In genomic region chr1:40160806-40161124, GRCh38 we compare ENCODE assay signal across 8 cellular contexts. TPM values are rescaled to one million over a fixed set of nuclear protein-coding genes. Genes with fewer than 3 reads are reported as not detected.
DNase-seq lines count a peak whose midpoint lies in the region; ATAC-seq and TF ChIP-seq lines count a peak whose summit lies in the region.

No MANE protein-coding gene starts in this region.

- TF ChIP-seq POLR2A in HCT116 (IDR thresholded peaks at IDR 0.05; ENCODE audit: borderline replicate concordance, extremely low read depth, insufficient read depth, insufficient read length), result no peak
- TF ChIP-seq POLR2A in suprapubic skin (IDR thresholded peaks at IDR 0.05), result no peak
- no peak for TF ChIP-seq POLR2A in erythroblast (IDR thresholded peaks at IDR 0.05; ENCODE audit: low read length)

- H3K9me3 ChIP-seq in HCT116 (ENCODE audit: control insufficient read depth in 1 of 2, insufficient read depth in 1 of 2, low read depth in 1 of 2, low read length in 2 of 2) (no peaks in the 10 kb centered on the region), suprapubic skin (no peaks in the 10 kb centered on the region)

- TF ChIP-seq EP300 in suprapubic skin (IDR thresholded peaks at IDR 0.05), result no peak

- H3K4me2 ChIP-seq in HCT116 (ENCODE audit: low read length), result peak overlapping the region; percentile 94

- ATAC-seq in HCT116 (no peak), GM18868 (IDR thresholded peaks at IDR 0.05; ENCODE audit: unreplicated experiment) (no peak)

- RAD21 ChIA-PET in HCT116 (lab: Charles Lee; ENCODE audit: low non-redundant PET in 1 of 2, low total read pairs in 2 of 2, uncharacterized antibody in 2 of 2, unreplicated experiment in 2 of 2), result no interaction called here

- no peak for TF ChIP-seq RAD21 in HCT116 (IDR thresholded peaks at IDR 0.05; ENCODE audit: low read depth)

- TF ChIP-seq CTCF in HCT116 (IDR thresholded peaks at IDR 0.05 in 2 of 3, conservative IDR thresholded peaks at IDR 0.05 in 1 of 3; ENCODE audit: borderline replicate concordance in 1 of 3, insufficient read depth in 1 of 3, low read depth in 2 of 3, low read length in 2 of 3) (no peak), astrocyte of the cerebellum (IDR thresholded peaks at IDR 0.05; ENCODE audit: low read depth, low read length, missing control alignments) (no peak), kidney epithelial cell (IDR thresholded peaks at IDR 0.05; ENCODE audit: insufficient read depth, low read length, poor library complexity, severe bottlenecking) (no peak), suprapubic skin (IDR thresholded peaks at IDR 0.05) (no peak)

- intact Hi-C loops in HCT116 (cut with micrococcal nuclease), result no loop called here

- CTCF ChIA-PET in HCT116 (lab: Charles Lee), result interaction anchor here (1.0 kb wide), 1 partner anchor 8 kb away, joined by 3 read pairs; no protein-coding TSS in a partner anchor

- H4K20me1 ChIP-seq in HCT116 (ENCODE audit: insufficient read depth), result peaks cover 18% of the 10 kb centered on the region; the same call in 1 of the 2 replicates

- H3K79me2 ChIP-seq in HCT116 (ENCODE audit: insufficient read depth, low read length), result peaks cover 46% of the 10 kb centered on the region

- H2AFZ ChIP-seq in HCT116 (ENCODE audit: low read depth, low read length, poor library complexity, severe bottlenecking), result no peak overlapping the region

- H3K9ac ChIP-seq in HCT116 (ENCODE audit: low read length), result peak overlapping the region; percentile 94

- TSS peak; percentile 99 for BruUV-seq in HCT116 (replicated peaks; lab: Mats Ljungman, UMichigan)

- POLR2A ChIA-PET in HCT116 (lab: Charles Lee), result no interaction called here

- H3K4me3 ChIP-seq in HCT116 (replicated peaks in 1 of 2; ENCODE audit: low read depth in 1 of 2, low read length in 2 of 2) (peak overlapping the region; percentile 91 to 97), astrocyte of the cerebellum (ENCODE audit: low read depth, low read length) (peak overlapping the region; percentile 91), kidney epithelial cell (ENCODE audit: low read depth, low read length) (peak overlapping the region; percentile 39), suprapubic skin (peak overlapping the region; percentile 83)

- H3K27me3 ChIP-seq in HCT116 (ENCODE audit: insufficient read depth, low read length), result no peaks in the 10 kb centered on the region
- no peaks in the 10 kb centered on the region for H3K27me3 ChIP-seq in kidney epithelial cell (ENCODE audit: control insufficient read depth, insufficient read depth, low read length)
- H3K27me3 ChIP-seq in suprapubic skin, result no peaks in the 10 kb centered on the region

- DNase-seq in HCT116 (ENCODE audit: low read depth, low spot score), result no peak
- no peak for DNase-seq in astrocyte of the cerebellum (ENCODE audit: low read depth)
- no peak for DNase-seq in kidney epithelial cell (ENCODE audit: low read depth)
- no peak for DNase-seq in suprapubic skin (ENCODE audit: low spot score in 2 of 2)
- no peak for DNase-seq in iPS-NIHi11 (ENCODE audit: low spot score)
- DNase-seq in erythroblast (lab: John Stamatoyannopoulos, UW), result no peak
- DNase-seq in DMS53 (lab: John Stamatoyannopoulos, UW), result no peak

- WGBS in suprapubic skin, result 32% methylated on average over 7 of the region's 7 CpGs

- H3K27ac ChIP-seq in HCT116 (ENCODE audit: low read depth, low read length) (peak overlapping the region; percentile 12), suprapubic skin (peak overlapping the region; percentile 95)

- H3K36me3 ChIP-seq in HCT116 (ENCODE audit: control insufficient read depth in 1 of 2, insufficient read depth in 2 of 2, low read length in 2 of 2) (no peaks in the 10 kb centered on the region; a peak in 1 of 4 replicates), kidney epithelial cell (ENCODE audit: control insufficient read depth, insufficient read depth, low read length) (no peaks in the 10 kb centered on the region), suprapubic skin (no peaks in the 10 kb centered on the region)

- peaks cover 6 to 13% of the 10 kb centered on the region in 2 experiments for H3K4me1 ChIP-seq in HCT116 (ENCODE audit: control insufficient read depth in 1 of 2, insufficient read depth in 2 of 2, low read length in 2 of 2)
- peaks cover 32% of the 10 kb centered on the region for H3K4me1 ChIP-seq in suprapubic skin

- in situ Hi-C loops in astrocyte of the cerebellum (cut with HindIII; ENCODE audit: low sequenced_read_pairs), result no loop called here

- H3K9me2 ChIP-seq in HCT116 (ENCODE audit: insufficient read depth), result no peaks in the 10 kb centered on the region

TF ChIP-seq in HCT116, 20 proteins besides CTCF, POLR2A, EP300 and RAD21:
- no peak for TF ChIP-seq JUND (IDR thresholded peaks at IDR 0.05)
- TF ChIP-seq FOSL1 (IDR thresholded peaks at IDR 0.05; ENCODE audit: low read depth), result no peak
- TF ChIP-seq POLR2AphosphoS5 (IDR thresholded peaks at IDR 0.05; ENCODE audit: low read depth, low read length), result no peak
- TF ChIP-seq CEBPB (IDR thresholded peaks at IDR 0.05; ENCODE audit: low read depth), result no peak
- no peak for TF ChIP-seq EZH2phosphoT487 (IDR thresholded peaks at IDR 0.05; ENCODE audit: borderline replicate concordance)

RNA-seq across cellular contexts. Expression of gene RLF, which starts 0.4 kb away (rescaled TPM):
- total RNA-seq in HCT116 (2021; ENCODE audit: unreplicated experiment) (20.5 TPM), kidney epithelial cell (14.0 and 16.7 TPM in 2 replicates), suprapubic skin (10 to 100 TPM; 17.3 to 32.9 (median 21.3) TPM)
- polyA plus RNA-seq in HCT116 (2012), result 7.1 and 10.0 TPM in 2 replicates

Comparison
In these comparisons a context has a peak if more than half of its experiments do, and no peak if none do; other contexts are left out.
1. H3K4me3 ChIP-seq: peak in every context shown above with its lines; median percentile 94 in HCT116; 91 in astrocyte of the cerebellum; 83 in suprapubic skin; 39 in kidney epithelial cell.